ENCODE assay signal across 14 cellular contexts in the genomic region with DNA sequence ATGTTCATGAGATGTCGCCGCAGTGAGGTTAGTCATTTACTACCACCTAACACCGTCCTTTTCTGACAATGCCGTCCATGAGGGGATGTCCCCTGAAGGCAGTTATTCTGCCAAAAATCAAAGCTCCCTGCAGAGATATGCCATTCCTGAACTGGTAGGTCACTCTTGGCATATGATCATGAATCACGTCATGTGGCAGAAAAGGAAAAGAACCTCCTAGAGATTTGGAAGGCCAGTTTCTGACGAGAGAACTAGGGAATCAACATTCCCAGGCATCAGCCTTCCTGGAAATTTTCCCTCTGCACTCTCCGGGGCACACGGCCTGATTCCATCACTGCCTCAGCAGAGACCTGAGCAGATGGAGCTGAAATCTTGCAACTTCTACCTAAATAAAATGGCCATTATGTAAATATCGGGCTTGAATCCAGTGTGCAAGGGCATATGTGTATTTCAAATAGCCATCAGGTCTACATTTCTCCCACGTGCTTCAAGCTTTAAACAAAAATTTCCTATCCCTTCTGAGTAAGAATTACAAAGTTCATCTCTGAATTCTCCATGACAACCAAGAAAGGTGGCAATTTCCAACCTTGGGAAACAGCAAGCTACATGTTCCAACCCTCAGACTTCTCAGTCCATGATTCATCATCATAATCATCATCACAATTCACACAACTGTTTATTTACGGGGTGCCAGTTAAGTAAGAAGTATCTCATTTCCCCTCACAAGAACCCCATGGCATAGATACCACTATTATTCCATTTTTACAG. TPM values are rescaled to one million over a fixed set of nuclear protein-coding genes. Genes with fewer than 3 reads are reported as not detected.
A peak's percentile ranks its signal among the peaks of the same experiment; 100 is the strongest.
DNase-seq lines count a peak whose midpoint lies in the region; ATAC-seq, FAIRE-seq and TF ChIP-seq lines count a peak whose summit lies in the region.
"Had no signal": no experiment of that assay in that cellular context is flagged by ENCODE, and none has a peak within 500 bp of the region (broad histone marks: within the 10 kb centered on the region; RNA-seq: fewer than 3 reads in every experiment).

No MANE protein-coding gene starts in this region.

- H3K27ac ChIP-seq in angular gyrus (ENCODE audit: low read depth, low read length), result peak overlapping the region; percentile 76
- H3K27ac ChIP-seq: lower lobe of right lung had no signal

- FAIRE-seq in H54 (lab: Jason Lieb, UNC) (peak; percentile 92), urothelium cell line (lab: Jason Lieb, UNC) (peak; percentile 93), frontal cortex (lab: Jason Lieb, UNC) (no peak)

- no peak for TF ChIP-seq POLR2A in H54 (IDR thresholded peaks at IDR 0.05; ENCODE audit: low read depth, low read length)

- DNase-seq in H54 (ENCODE audit: insufficient read length, low spot score) (peak; percentile 49), glomerular visceral epithelial cell (ENCODE audit: extremely low spot score) (peak; percentile 88), urothelium cell line (ENCODE audit: low spot score) (peak; percentile 49), frontal cortex (ENCODE audit: low spot score in 2 of 2) (no peak), activated gamma-delta T cell treated with Interleukin-2 at 50 U/mL for 16 hours (no peak)
- DNase-seq: activated CD4-positive, alpha-beta T cell treated with anti-CD3 and anti-CD28 coated beads for 36 hours; activated gamma-delta T cell; DND-41; glutamatergic neuron; lower lobe of right lung; NCI-H1436; stimulated activated naive CD8-positive, alpha-beta T cell treated with anti-CD3 and anti-CD28 coated beads, Interleukin-15, Interleukin-2, amounts not matched to agents 100 U/mL and 50 U/mL, for 24 hours had no signal

- no peak for ATAC-seq in GM18873 (IDR thresholded peaks at IDR 0.05; ENCODE audit: low FRiP score, unreplicated experiment)
- ATAC-seq: activated CD4-positive, alpha-beta T cell treated with anti-CD3 and anti-CD28 coated beads for 36 hours; lower lobe of right lung; stimulated activated naive CD8-positive, alpha-beta T cell treated with anti-CD3 and anti-CD28 coated beads, Interleukin-15, Interleukin-2, amounts not matched to agents 100 U/mL and 50 U/mL, for 24 hours had no signal

RNA-seq across cellular contexts. Expression of a gene that starts 46.5 kb away (rescaled TPM):
- total RNA-seq in frontal cortex, result 31.0 TPM

Comparison
In these comparisons a context has a peak if more than half of its experiments do, and no peak if none do; other contexts are left out.
1. DNase-seq: peak in H54 (single experiment), glomerular visceral epithelial cell (single experiment) and urothelium cell line (single experiment); none in frontal cortex (0 of 2) and activated gamma-delta T cell treated with Interleukin-2 at 50 U/mL for 16 hours (single experiment).